ENCODE assay signal across 17 cellular contexts in genomic region chr2:6800553-6800952, GRCh38.
"Had no signal": no experiment of that assay in that cellular context is flagged by ENCODE, and none has a peak within 500 bp of the region (broad histone marks: within the 10 kb centered on the region; RNA-seq: fewer than 3 reads in every experiment).

No MANE protein-coding gene starts in this region.

- H3K9me3 ChIP-seq: tibial nerve had no signal

- H3K4me1 ChIP-seq: tibial nerve had no signal

- FAIRE-seq: colon, endometrium had no signal

- DNase-seq: activated CD4-positive, alpha-beta T cell treated with anti-CD3 and anti-CD28 coated beads, Interleukin-2, amount 50 U/mL, for 48 hours; activated CD4-positive, CD25-positive, alpha-beta regulatory T cell treated with anti-CD3 and anti-CD28 coated beads, Interleukin-2, amount 50 U/mL, for 72 hours; activated CD8-positive, alpha-beta memory T cell treated with anti-CD3 and anti-CD28 coated beads, Interleukin-2, amount 10 ng/mL, durations not matched to agents 7 days and 5 days; activated naive CD4-positive, alpha-beta T cell treated with anti-CD3 and anti-CD28 coated beads, Interleukin-2, amount 10 ng/mL, durations not matched to agents 7 days and 5 days; activated T-cell treated with anti-CD3 and anti-CD28 coated beads, Interleukin-2, amount 50 U/mL, for 24 hours; glutamatergic neuron; hypothalamus; occipital lobe; stimulated activated CD4-positive, alpha-beta T cell treated with anti-CD3 and anti-CD28 coated beads, Interleukin-4, amount 100 ng/mL, for 4 hours; stimulated activated CD8-positive, alpha-beta memory T cell treated with anti-CD3 and anti-CD28 coated beads, Interleukin-4, amount 100 ng/mL, for 48 hours; stimulated activated naive CD4-positive, alpha-beta T cell treated with Interleukin-2 at 50 U/mL for 16 hours; substantia nigra; SW 1271 had no signal

- H3K27ac ChIP-seq: skin epidermis, tibial nerve had no signal

- ATAC-seq: activated CD8-positive, alpha-beta memory T cell treated with anti-CD3 and anti-CD28 coated beads, Interleukin-2, amount 10 ng/mL, durations not matched to agents 7 days and 5 days had no signal

- H3K27me3 ChIP-seq: tibial nerve had no signal

- H3K36me3 ChIP-seq: tibial nerve had no signal

- H3K4me3 ChIP-seq: skin epidermis, tibial nerve had no signal
